ENCODE assay signal across 27 cellular contexts in genomic region chrX:155023907-155024833, GRCh38. TPM values are rescaled to one million over a fixed set of nuclear protein-coding genes. Genes with fewer than 3 reads are reported as not detected.
DNase-seq lines count a peak whose midpoint lies in the region; ATAC-seq and TF ChIP-seq lines count a peak whose summit lies in the region.
"Had no signal": no experiment of that assay in that cellular context is flagged by ENCODE, and none has a peak within 500 bp of the region (broad histone marks: within the 10 kb centered on the region; RNA-seq: fewer than 3 reads in every experiment).

No MANE protein-coding gene starts in this region.

- no peaks in the 10 kb centered on the region for H3K36me3 Mint-ChIP-seq in T-helper 1 cell treated with Interleukin-12 subunit alpha and Interleukin-12 subunit beta and Interleukin-4 antibody, amounts not matched to agents 30 μg/mL and 1 μg/mL, for 36 hours (ENCODE audit: low read depth)
- H3K36me3 Mint-ChIP-seq in CD4-positive, alpha-beta T cell (ENCODE audit: low read depth), result peaks cover 11% of the 10 kb centered on the region
- no peaks in the 10 kb centered on the region for H3K36me3 Mint-ChIP-seq in T-helper 17 cell (ENCODE audit: low read depth)
- H3K36me3 Mint-ChIP-seq in endothelial cell (ENCODE audit: low read depth, unreplicated experiment), result no peaks in the 10 kb centered on the region
- no peaks in the 10 kb centered on the region for H3K36me3 Mint-ChIP-seq in HFFc6 (ENCODE audit: low read depth)
- H3K36me3 Mint-ChIP-seq: natural killer cell treated with Interleukin-12 subunit alpha and Interleukin-12 subunit beta and Interleukin-15 and Interleukin-18, amount 100 ng/mL, for 72 hours had no signal

- ATAC-seq in CD4-positive, alpha-beta T cell (ENCODE audit: poor library complexity), result no peak
- no peak for ATAC-seq in T-helper 17 cell
- no peak for ATAC-seq in GM19467 (IDR thresholded peaks at IDR 0.05; ENCODE audit: unreplicated experiment)
- ATAC-seq: activated CD4-positive, CD25-positive, alpha-beta regulatory T cell treated with anti-CD3 and anti-CD28 coated beads, Interleukin-2, amount 50 U/mL, for 24 hours; esophagus mucosa; heart left ventricle; natural killer cell treated with Interleukin-12 subunit alpha and Interleukin-12 subunit beta and Interleukin-15 and Interleukin-18, amount 100 ng/mL, for 72 hours; PC-3 had no signal

- intact Hi-C loops in CD4-positive, alpha-beta T cell (cut with DNase I, micrococcal nuclease), result loop anchor here in 1 of 2 experiments (5.0 kb wide), 1 partner anchor 33 kb away; no protein-coding TSS in a partner anchor

- no peak for TF ChIP-seq CTCF in CD4-positive, alpha-beta T cell (IDR thresholded peaks at IDR 0.05)
- no peak for TF ChIP-seq CTCF in endothelial cell (IDR thresholded peaks at IDR 0.05; ENCODE audit: unreplicated experiment)
- TF ChIP-seq CTCF in HFFc6 (IDR thresholded peaks at IDR 0.05), result no peak

- no peaks in the 10 kb centered on the region for H3K9me3 ChIP-seq in CD4-positive, alpha-beta T cell (ENCODE audit: control insufficient read depth, low read length)
- H3K9me3 ChIP-seq in T-helper 17 cell (ENCODE audit: control insufficient read depth, low read length, poor library complexity, severe bottlenecking), result no peaks in the 10 kb centered on the region
- H3K9me3 ChIP-seq: heart left ventricle, MG63, ovary, transverse colon had no signal

- H3K27me3 Mint-ChIP-seq in T-helper 1 cell treated with Interleukin-12 subunit alpha and Interleukin-12 subunit beta and Interleukin-4 antibody, amounts not matched to agents 30 μg/mL and 1 μg/mL, for 36 hours (ENCODE audit: low read depth), result peaks cover 32% of the 10 kb centered on the region
- no peaks in the 10 kb centered on the region for H3K27me3 Mint-ChIP-seq in CD4-positive, alpha-beta T cell
- H3K27me3 Mint-ChIP-seq in T-helper 17 cell, result no peaks in the 10 kb centered on the region
- H3K27me3 Mint-ChIP-seq in endothelial cell (ENCODE audit: unreplicated experiment), result peaks cover 2% of the 10 kb centered on the region
- H3K27me3 Mint-ChIP-seq in HFFc6 (ENCODE audit: insufficient read depth), result no peaks in the 10 kb centered on the region; the same call in none of the 2 replicates

- DNase-seq in T-helper 1 cell, result no peak
- DNase-seq in CD4-positive, alpha-beta T cell, result no peak
- no peak for DNase-seq in T-helper 17 cell
- DNase-seq in endothelial cell (ENCODE audit: low spot score), result no peak
- DNase-seq in HFFc6, result no peak
- DNase-seq in NCI-H524 treated with DMSO at 0.1 percent for 48 hours (lab: John Stamatoyannopoulos, UW), result no peak
- DNase-seq: activated CD4-positive, alpha-beta memory T cell treated with anti-CD3 and anti-CD28 coated beads, Interleukin-2, amount 10 ng/mL, durations not matched to agents 7 days and 5 days; AML-193; anterior cingulate cortex; CD8-positive, alpha-beta memory T cell; GDM1; heart left ventricle; MG63; NCI-H1436 treated with DMSO at 0.1 percent for 48 hours; NCI-H446; ovary; PC-3; stimulated activated CD4-positive, alpha-beta T cell treated with anti-CD3 and anti-CD28 coated beads, Interleukin-2, amount 100 ng/mL, for 24 hours; T1000; transverse colon had no signal

- peaks cover 8% of the 10 kb centered on the region for H3K4me1 Mint-ChIP-seq in T-helper 1 cell treated with Interleukin-12 subunit alpha and Interleukin-12 subunit beta and Interleukin-4 antibody, amounts not matched to agents 30 μg/mL and 1 μg/mL, for 36 hours (ENCODE audit: low read depth)
- peaks cover 25% of the 10 kb centered on the region for H3K4me1 Mint-ChIP-seq in CD4-positive, alpha-beta T cell (ENCODE audit: low read depth)
- H3K4me1 Mint-ChIP-seq in T-helper 17 cell (peaks cover 4% of the 10 kb centered on the region), endothelial cell (ENCODE audit: unreplicated experiment) (peaks cover 6% of the 10 kb centered on the region), HFFc6 (ENCODE audit: low read depth) (peaks cover 11% of the 10 kb centered on the region)

- H3K27ac Mint-ChIP-seq in T-helper 1 cell treated with Interleukin-12 subunit alpha and Interleukin-12 subunit beta and Interleukin-4 antibody, amounts not matched to agents 30 μg/mL and 1 μg/mL, for 36 hours, result peak overlapping the region; percentile 17
- H3K27ac Mint-ChIP-seq in CD4-positive, alpha-beta T cell, result peak overlapping the region; percentile 74
- H3K27ac Mint-ChIP-seq in T-helper 17 cell (peak overlapping the region; percentile 70), endothelial cell (ENCODE audit: unreplicated experiment) (peak overlapping the region; percentile 31), HFFc6 (no peak overlapping the region)
- H3K27ac Mint-ChIP-seq: activated CD4-positive, alpha-beta memory T cell treated with anti-CD3 and anti-CD28 coated beads, Interleukin-2, amount 10 ng/mL, durations not matched to agents 7 days and 5 days; natural killer cell treated with Interleukin-12 subunit alpha and Interleukin-12 subunit beta and Interleukin-15 and Interleukin-18, amount 100 ng/mL, for 72 hours had no signal

- no peak overlapping the region for H3K27ac ChIP-seq in CD4-positive, alpha-beta T cell (ENCODE audit: low read depth, low read length)
- H3K27ac ChIP-seq: cardiac muscle cell, coronary artery, ovary, transverse colon had no signal

- POLR2A ChIA-PET in CD4-positive, alpha-beta T cell (lab: Charles Lee), result no interaction called here

- no peaks in the 10 kb centered on the region for H3K9me3 Mint-ChIP-seq in T-helper 1 cell treated with Interleukin-12 subunit alpha and Interleukin-12 subunit beta and Interleukin-4 antibody, amounts not matched to agents 30 μg/mL and 1 μg/mL, for 36 hours
- H3K9me3 Mint-ChIP-seq in CD4-positive, alpha-beta T cell, result no peaks in the 10 kb centered on the region
- H3K9me3 Mint-ChIP-seq in endothelial cell (ENCODE audit: unreplicated experiment) (no peaks in the 10 kb centered on the region), HFFc6 (no peaks in the 10 kb centered on the region)
- H3K9me3 Mint-ChIP-seq: activated CD4-positive, alpha-beta memory T cell treated with anti-CD3 and anti-CD28 coated beads, Interleukin-2, amount 10 ng/mL, durations not matched to agents 7 days and 5 days; CD8-positive, alpha-beta memory T cell; natural killer cell treated with Interleukin-12 subunit alpha and Interleukin-12 subunit beta and Interleukin-15 and Interleukin-18, amount 100 ng/mL, for 72 hours had no signal

- H3K27me3 ChIP-seq in CD4-positive, alpha-beta T cell (ENCODE audit: control insufficient read depth, insufficient read depth, low read length), result no peaks in the 10 kb centered on the region
- H3K27me3 ChIP-seq: cardiac muscle cell, heart left ventricle, MG63, ovary, transverse colon had no signal

- CTCF ChIA-PET in CD4-positive, alpha-beta T cell (lab: Charles Lee), result no interaction called here

- peak overlapping the region; percentile 7 for H3K4me3 Mint-ChIP-seq in T-helper 1 cell treated with Interleukin-12 subunit alpha and Interleukin-12 subunit beta and Interleukin-4 antibody, amounts not matched to agents 30 μg/mL and 1 μg/mL, for 36 hours
- peak overlapping the region; percentile 17 for H3K4me3 Mint-ChIP-seq in CD4-positive, alpha-beta T cell
- no peak overlapping the region for H3K4me3 Mint-ChIP-seq in T-helper 17 cell
- H3K4me3 Mint-ChIP-seq in endothelial cell (ENCODE audit: unreplicated experiment), result no peak overlapping the region
- no peak overlapping the region for H3K4me3 Mint-ChIP-seq in HFFc6
- H3K4me3 Mint-ChIP-seq: activated CD4-positive, alpha-beta memory T cell treated with anti-CD3 and anti-CD28 coated beads, Interleukin-2, amount 10 ng/mL, durations not matched to agents 7 days and 5 days; natural killer cell treated with Interleukin-12 subunit alpha and Interleukin-12 subunit beta and Interleukin-15 and Interleukin-18, amount 100 ng/mL, for 72 hours had no signal

RNA-seq across cellular contexts. Expression of gene F8, which starts 1.6 kb away (rescaled TPM):
- under 1 TPM; 0.66 to 0.67 TPM for total RNA-seq in CD4-positive, alpha-beta T cell
- total RNA-seq in T-helper 17 cell (1 to 10 TPM; 2.2 to 5.6 TPM), endothelial cell (ENCODE audit: unreplicated experiment) (4.5 TPM)
- total RNA-seq in HFFc6 (2021; fragmentation: NEBNext Ultra II Directional; extraction: Animal tissue kit (Norgen Biotek cat#: 25700)), result 1 to 10 TPM; 1.0 to 1.6 (median 1.4) TPM

RNA-seq across cellular contexts. Expression of gene FUNDC2, which starts 2.5 kb away (rescaled TPM):
- 10 to 100 TPM; 37.2 to 37.4 TPM for total RNA-seq in CD4-positive, alpha-beta T cell
- 10 to 100 TPM; 40.7 to 53.0 TPM for total RNA-seq in T-helper 17 cell
- total RNA-seq in endothelial cell (ENCODE audit: unreplicated experiment), result 54.5 TPM
- 10 to 100 TPM; 50.8 to 55.7 (median 53.3) TPM for total RNA-seq in HFFc6 (2021; fragmentation: NEBNext Ultra II Directional; extraction: Animal tissue kit (Norgen Biotek cat#: 25700))

RNA-seq across cellular contexts. Expression of gene CMC4, which starts 46.8 kb away (rescaled TPM):
- total RNA-seq in CD4-positive, alpha-beta T cell, result 1 to 10 TPM; 5.6 to 6.5 TPM
- total RNA-seq in T-helper 17 cell (1 to 10 TPM; 4.3 to 6.9 TPM), endothelial cell (ENCODE audit: unreplicated experiment) (6.1 TPM)
- 1 to 10 TPM; 4.6 to 7.4 (median 6.3) TPM for total RNA-seq in HFFc6 (2021; fragmentation: NEBNext Ultra II Directional; extraction: Animal tissue kit (Norgen Biotek cat#: 25700))

RNA-seq across cellular contexts. Expression of gene MTCP1, which starts 46.8 kb away (rescaled TPM):
- 10 to 100 TPM; 17.0 to 18.9 TPM for total RNA-seq in CD4-positive, alpha-beta T cell
- total RNA-seq in T-helper 17 cell (10 to 100 TPM; 12.2 to 18.0 TPM), endothelial cell (ENCODE audit: unreplicated experiment) (15.2 TPM)
- 10 to 100 TPM; 12.4 to 15.8 (median 14.3) TPM for total RNA-seq in HFFc6 (2021; fragmentation: NEBNext Ultra II Directional; extraction: Animal tissue kit (Norgen Biotek cat#: 25700))

RNA-seq across cellular contexts. Expression of gene BRCC3, which starts 47.1 kb away (rescaled TPM):
- 10 to 100 TPM; 12.6 to 12.8 TPM for total RNA-seq in CD4-positive, alpha-beta T cell
- total RNA-seq in T-helper 17 cell (10 to 100 TPM; 11.1 to 12.4 TPM), endothelial cell (ENCODE audit: unreplicated experiment) (42.5 TPM)
- total RNA-seq in HFFc6 (2021; fragmentation: NEBNext Ultra II Directional; extraction: Animal tissue kit (Norgen Biotek cat#: 25700)), result 10 to 100 TPM; 24.5 to 27.8 (median 26.0) TPM

Comparison
In these comparisons a context has a peak if more than half of its experiments do, and no peak if none do; other contexts are left out.
1. H3K4me3 Mint-ChIP-seq: peak in T-helper 1 cell treated with Interleukin-12 subunit alpha and Interleukin-12 subunit beta and Interleukin-4 antibody, amounts not matched to agents 30 μg/mL and 1 μg/mL, for 36 hours (single experiment) and CD4-positive, alpha-beta T cell (single experiment); none in T-helper 17 cell (single experiment), endothelial cell (single experiment) and HFFc6 (single experiment).